27 cellular contexts compared by ENCODE assay signal in the genomic region with DNA sequence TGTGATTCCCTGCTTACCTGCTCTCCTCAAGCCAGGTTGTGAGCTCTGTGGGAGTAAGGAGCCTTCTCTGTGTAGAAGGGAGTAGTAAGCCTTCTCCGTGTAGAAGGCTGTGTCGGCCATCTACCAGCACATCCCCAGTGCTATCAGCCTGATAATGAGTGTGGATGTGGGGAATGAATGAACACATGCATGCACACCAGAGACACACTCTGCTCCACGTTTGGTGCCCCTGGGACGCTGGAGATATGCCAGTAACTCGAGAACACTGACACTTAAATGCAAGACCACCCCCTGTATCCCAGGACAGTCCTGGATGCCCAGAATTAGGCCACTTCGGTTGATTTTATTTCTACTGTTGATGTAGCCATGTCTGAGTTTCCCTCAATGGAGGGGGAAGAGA. TPM values are rescaled to one million over a fixed set of nuclear protein-coding genes. Genes with fewer than 3 reads are reported as not detected.
"Had no signal": no experiment of that assay in that cellular context is flagged by ENCODE, and none has a peak within 500 bp of the region (broad histone marks: within the 10 kb centered on the region; RNA-seq: fewer than 3 reads in every experiment).

No MANE protein-coding gene starts in this region.

- H3K9me3 Mint-ChIP-seq: nephron; stimulated activated memory B cell treated with anti-CD40 and anti-IgM and Interleukin-4, amounts not matched to agents 10 μg/mL and 1 μg/mL and 100 μg/mL, for 72 hours; stimulated activated naive CD8-positive, alpha-beta T cell treated with anti-CD3 and anti-CD28 coated beads, Interleukin-15, Interleukin-2, amounts not matched to agents 100 ng/mL and 50 ng/mL, for 24 hours had no signal

- H3K4me1 ChIP-seq: colonic mucosa, gastrocnemius medialis, left ventricle myocardium inferior, lower lobe of right lung, psoas muscle, spleen, testis, tibial nerve had no signal

- H3K27me3 ChIP-seq: colonic mucosa, testis, tibial nerve had no signal

- H3K36me3 Mint-ChIP-seq: naive B cell; stimulated activated memory B cell treated with anti-CD40 and anti-IgM and Interleukin-4, amounts not matched to agents 10 μg/mL and 1 μg/mL and 100 μg/mL, for 72 hours had no signal

- DNase-seq: colonic mucosa; effector CD4-positive, alpha-beta T cell; gastrocnemius medialis; left ventricle myocardium inferior; lower lobe of right lung; mesenchymal stem cell; naive B cell; psoas muscle; retina; spleen; stimulated activated CD4-positive, alpha-beta T cell treated with anti-CD3 and anti-CD28 coated beads, Interleukin-15, amount 100 ng/mL, for 24 hours; stimulated activated CD4-positive, alpha-beta T cell treated with anti-CD3 and anti-CD28 coated beads, Interleukin-1b, Interleukin-23, amount 100 ng/mL, for 48 hours; stimulated activated CD4-positive, alpha-beta T cell treated with anti-CD3 and anti-CD28 coated beads, Interleukin-4, amount 100 ng/mL, for 24 hours; testis had no signal

- ATAC-seq: esophagus mucosa; gastrocnemius medialis; lower lobe of right lung; psoas muscle; sciatic nerve; stimulated activated memory B cell treated with anti-CD40 and anti-IgM and Interleukin-4, amounts not matched to agents 10 μg/mL and 1 μg/mL and 100 μg/mL, for 72 hours had no signal

- H3K27ac Mint-ChIP-seq: naive B cell; nephron; stimulated activated memory B cell treated with anti-CD40 and anti-IgM and Interleukin-4, amounts not matched to agents 10 μg/mL and 1 μg/mL and 100 μg/mL, for 72 hours; stimulated activated naive CD8-positive, alpha-beta T cell treated with anti-CD3 and anti-CD28 coated beads, Interleukin-15, Interleukin-2, amounts not matched to agents 100 ng/mL and 50 ng/mL, for 24 hours had no signal

- H3K4me3 Mint-ChIP-seq: naive B cell; nephron; stimulated activated memory B cell treated with anti-CD40 and anti-IgM and Interleukin-4, amounts not matched to agents 10 μg/mL and 1 μg/mL and 100 μg/mL, for 72 hours; stimulated activated naive CD8-positive, alpha-beta T cell treated with anti-CD3 and anti-CD28 coated beads, Interleukin-15, Interleukin-2, amounts not matched to agents 100 ng/mL and 50 ng/mL, for 24 hours had no signal

- H3K27ac ChIP-seq: colonic mucosa, gastrocnemius medialis, left ventricle myocardium inferior, lower lobe of right lung, psoas muscle, spleen, testis, tibial nerve had no signal

- H3K4me1 Mint-ChIP-seq: naive B cell; nephron; stimulated activated memory B cell treated with anti-CD40 and anti-IgM and Interleukin-4, amounts not matched to agents 10 μg/mL and 1 μg/mL and 100 μg/mL, for 72 hours had no signal

- H3K9me3 ChIP-seq: colonic mucosa, gastrocnemius medialis, left ventricle myocardium inferior, lower lobe of right lung, psoas muscle, spleen, testis, tibial nerve had no signal

- H3K4me3 ChIP-seq: colonic mucosa, gastrocnemius medialis, left ventricle myocardium inferior, lower lobe of right lung, psoas muscle, spleen, testis, tibial nerve had no signal

- H3K36me3 ChIP-seq: colonic mucosa, gastrocnemius medialis, left ventricle myocardium inferior, lower lobe of right lung, spleen, tibial nerve had no signal

RNA-seq across cellular contexts. Expression of a gene that starts 21.1 kb away (rescaled TPM):
- total RNA-seq: colonic mucosa, dermis microvascular lymphatic vessel endothelial cell, esophagus mucosa, fibroblast of villous mesenchyme, gastrocnemius medialis, left ventricle myocardium inferior, lower lobe of right lung, omental fat pad, psoas muscle, sciatic nerve, skeletal muscle tissue, spleen, subcutaneous adipose tissue, tibial nerve, urinary bladder had no signal
- polyA plus RNA-seq: keratinocyte, spleen, urinary bladder had no signal
